In genomic region chr19:10315335-10316214, GRCh38 we compare ENCODE assay signal across 8 cellular contexts. TPM values are rescaled to one million over a fixed set of nuclear protein-coding genes. Genes with fewer than 3 reads are reported as not detected.
DNase-seq lines count a peak whose midpoint lies in the region; ATAC-seq and TF ChIP-seq lines count a peak whose summit lies in the region.

TSS of gene FDX2 (minus strand) at chr19:10316015. CDS start at chr19:10315996, 19 bp downstream.

- H3K4me1 ChIP-seq in Caco-2 (peaks cover 12% of the 10 kb centered on the region; the same call in 1 of the 2 replicates), heart left ventricle (peaks cover 0 to 20% (median 13%) of the 10 kb centered on the region in 12 donors), transverse colon (peaks cover 0 to 14% (median 14%) of the 10 kb centered on the region in 4 donors)

- BruUV-seq in Caco-2 (replicated peaks; lab: Mats Ljungman, UMichigan) = no TSS peak

- H3K36me3 Mint-ChIP-seq in Caco-2 (ENCODE audit: insufficient read depth, unreplicated experiment) = peaks cover 48% of the 10 kb centered on the region
- peaks cover 17% of the 10 kb centered on the region for H3K36me3 Mint-ChIP-seq in activated naive CD8-positive, alpha-beta T cell treated with anti-CD3 and anti-CD28 coated beads, Interleukin-2, amount 50 U/mL, for 24 hours (ENCODE audit: low read depth)

- no peaks in the 10 kb centered on the region for H3K9me3 Mint-ChIP-seq in Caco-2 (ENCODE audit: unreplicated experiment)
- no peaks in the 10 kb centered on the region for H3K9me3 Mint-ChIP-seq in activated naive CD8-positive, alpha-beta T cell treated with anti-CD3 and anti-CD28 coated beads, Interleukin-2, amount 50 U/mL, for 24 hours

- H3K36me3 ChIP-seq in Caco-2 (ENCODE audit: control insufficient read depth, insufficient read depth, low read length) = no peaks in the 10 kb centered on the region; the same call in 1 of the 2 replicates
- H3K36me3 ChIP-seq in heart left ventricle = peaks cover 0 to 50% (median 38%) of the 10 kb centered on the region in 9 donors
- H3K36me3 ChIP-seq in transverse colon = peaks cover 0 to 20% (median 0%) of the 10 kb centered on the region in 4 donors

- H3K4me3 ChIP-seq in Caco-2 (ENCODE audit: low read depth, low read length) (peak within 1 kb of the TSS; percentile 86), heart left ventricle (peak within 1 kb of the TSS; percentile 52 to 95 (median 80)), transverse colon (peak within 1 kb of the TSS; percentile 73 to 82 (median 78))

- in situ Hi-C loops in transverse colon (cut with MboI; ENCODE audit: low pct_ligation_motif_present in 1 of 4, low pct_unique_long_range_greater_than_20kb in 1 of 4, low sequenced_read_pairs in 3 of 4) = no loop called here

- intact Hi-C loops in Caco-2 (cut with micrococcal nuclease; ENCODE audit: unreplicated experiment) (no loop called here), heart left ventricle (cut with DNase I) (loop anchor here in 2 of 10 donors (2.0 to 5.0 kb wide), 2 partner anchors 17 to 47 kb away; partner anchors contain the start of gene RAVER1 (in 1 of the 2)), posterior cingulate gyrus (cut with DNase I) (loop anchor here (2.0 kb wide), 1 partner anchor 65 kb away; the partner anchor contains the start of gene TYK2), transverse colon (cut with DNase I; ENCODE audit: low total_unique reads) (no loop called here)

- H3K4me1 Mint-ChIP-seq in Caco-2 (ENCODE audit: low read depth, unreplicated experiment) = peaks cover 17% of the 10 kb centered on the region
- H3K4me1 Mint-ChIP-seq in activated naive CD8-positive, alpha-beta T cell treated with anti-CD3 and anti-CD28 coated beads, Interleukin-2, amount 50 U/mL, for 24 hours = peaks cover 17% of the 10 kb centered on the region

- H3K27ac ChIP-seq in heart left ventricle (peak within 1 kb of the TSS in 11 of 12 donors; percentile 12 to 77 (median 46)), transverse colon (peak within 1 kb of the TSS; percentile 27 to 77 (median 74))

- POLR2A ChIA-PET in Caco-2 (lab: Charles Lee) = no interaction called here

- CTCF ChIA-PET in Caco-2 (lab: Charles Lee) = interaction anchor here (0.5 to 2.3 kb wide), 3 partner anchors 10 to 57 kb away, joined by 3 to 6 read pairs (median 4); no protein-coding TSS in a partner anchor

- H3K9me3 ChIP-seq in Caco-2 (no peaks in the 10 kb centered on the region), heart left ventricle (no peaks in the 10 kb centered on the region), transverse colon (no peaks in the 10 kb centered on the region)

- TF ChIP-seq EP300 in transverse colon (IDR thresholded peaks at IDR 0.05; ENCODE audit: low read depth) = no peak

- H3K4me3 Mint-ChIP-seq in Caco-2 (ENCODE audit: unreplicated experiment) = peak within 1 kb of the TSS; percentile 99
- H3K4me3 Mint-ChIP-seq in activated naive CD8-positive, alpha-beta T cell treated with anti-CD3 and anti-CD28 coated beads, Interleukin-2, amount 50 U/mL, for 24 hours = peak within 1 kb of the TSS; percentile 93

- TF ChIP-seq POLR2A in heart left ventricle (IDR thresholded peaks at IDR 0.05) (peak in 1 of 2 donors; percentile 18), transverse colon (IDR thresholded peaks at IDR 0.05) (peak; percentile 32)

- TF ChIP-seq CTCF in Caco-2 (IDR thresholded peaks at IDR 0.05; ENCODE audit: insufficient read depth in 1 of 2, low read depth in 1 of 2, low read length in 1 of 2, severe bottlenecking in 1 of 2, unreplicated experiment in 1 of 2) (no peak), heart left ventricle (IDR thresholded peaks at IDR 0.05) (no peak), transverse colon (IDR thresholded peaks at IDR 0.05) (no peak)

- H3K27me3 Mint-ChIP-seq in Caco-2 (ENCODE audit: insufficient read depth, unreplicated experiment) = no peaks in the 10 kb centered on the region
- H3K27me3 Mint-ChIP-seq in activated naive CD8-positive, alpha-beta T cell treated with anti-CD3 and anti-CD28 coated beads, Interleukin-2, amount 50 U/mL, for 24 hours = no peaks in the 10 kb centered on the region

- 1 to 2% (median 1%) methylated on average over 42 to 55 of the region's 55 CpGs for WGBS in heart left ventricle, 4 donors
- 1% methylated on average over 11 to 38 of the region's 55 CpGs for WGBS in transverse colon (ENCODE audit: low coverage in 1 of 2), 2 donors

- H3K27ac Mint-ChIP-seq in Caco-2 (ENCODE audit: unreplicated experiment) = peak within 1 kb of the TSS; percentile 91
- peak within 1 kb of the TSS; percentile 84 for H3K27ac Mint-ChIP-seq in activated naive CD8-positive, alpha-beta T cell treated with anti-CD3 and anti-CD28 coated beads, Interleukin-2, amount 50 U/mL, for 24 hours

- DNase-seq in Caco-2 (peak; percentile 92), GOT3 (lab: John Stamatoyannopoulos, UW) (peak; percentile 44), NCI-H1105 treated with DMSO at 0.1 percent for 48 hours (lab: John Stamatoyannopoulos, UW) (peak; percentile 93), SW480 (ENCODE audit: low spot score) (peak; percentile 89), heart left ventricle (peak; percentile 84 to 94 (median 90)), posterior cingulate gyrus (peak; percentile 84 to 98 (median 92)), transverse colon (peak; percentile 92)
- peak; percentile 95 for DNase-seq in activated naive CD8-positive, alpha-beta T cell treated with anti-CD3 and anti-CD28 coated beads, Interleukin-2, amount 50 U/mL, for 24 hours

- H3K27me3 ChIP-seq in Caco-2 (replicated peaks; ENCODE audit: control insufficient read depth, insufficient read depth, low read length) (no peaks in the 10 kb centered on the region), heart left ventricle (no peaks in the 10 kb centered on the region), transverse colon (no peaks in the 10 kb centered on the region)

- peak; percentile 87 for ATAC-seq in activated naive CD8-positive, alpha-beta T cell treated with anti-CD3 and anti-CD28 coated beads, Interleukin-2, amount 50 U/mL, for 24 hours
- peak; percentile 82 to 95 (median 92) for ATAC-seq in heart left ventricle

RNA-seq across cellular contexts. Expression of gene FDX2, which starts in this region (rescaled TPM):
- total RNA-seq in Caco-2 (2022) (28.7 and 30.3 TPM in 2 replicates), heart left ventricle (10 to 100 TPM; 12.8 to 22.0 (median 16.6) TPM), transverse colon (10 to 100 TPM in 1 of 4 donors, 1 to 10 TPM in 2, not detected in 1; 6.1 to 28.9 (median 8.4) TPM)
- 10 to 100 TPM; 32.7 to 37.3 TPM for polyA plus RNA-seq in heart left ventricle

Comparison
In these comparisons a context has a peak if more than half of its experiments do, and no peak if none do; other contexts are left out.
1. Peak in every context shown above with its lines: DNase-seq, ATAC-seq, H3K4me3 ChIP-seq and H3K27ac ChIP-seq.
2. DNase-seq: peak in every context shown above with its lines; median percentile 95 in activated naive CD8-positive, alpha-beta T cell treated with anti-CD3 and anti-CD28 coated beads, Interleukin-2, amount 50 U/mL, for 24 hours; 93 in NCI-H1105 treated with DMSO at 0.1 percent for 48 hours; 92 in Caco-2; 92 in posterior cingulate gyrus; 92 in transverse colon; 90 in heart left ventricle; 89 in SW480; 44 in GOT3.